In genomic region chr13:33152389-33152788, GRCh38 we compare ENCODE assay signal across 18 cellular contexts.
DNase-seq lines count a peak whose midpoint lies in the region; ATAC-seq and TF ChIP-seq lines count a peak whose summit lies in the region.
"Had no signal": no experiment of that assay in that cellular context is flagged by ENCODE, and none has a peak within 500 bp of the region (broad histone marks: within the 10 kb centered on the region; RNA-seq: fewer than 3 reads in every experiment).

No MANE protein-coding gene starts in this region.

- H3K4me1 ChIP-seq in Caco-2 (peaks cover 28% of the 10 kb centered on the region), adrenal gland (replicated peaks in 1 of 2) (peaks cover 0 to 13% of the 10 kb centered on the region in 2 donors), skeletal muscle satellite cell (ENCODE audit: control insufficient read depth, insufficient read depth, low read length) (peaks cover 45% of the 10 kb centered on the region)
- H3K4me1 ChIP-seq: A549 had no signal

- peak overlapping the region in 3 of 5 donors; percentile 2 to 84 (median 55) for H3K27ac ChIP-seq in adrenal gland
- H3K27ac ChIP-seq: A549, KMS-11 had no signal

- DNase-seq in Caco-2 (peak; percentile 11 to 70), adrenal gland (no peak), islet precursor cell (peak; percentile 61), HCEC 1CT (no peak), SHP77 (lab: John Stamatoyannopoulos, UW) (no peak), iPS-NIHi11 (ENCODE audit: low spot score) (no peak)
- DNase-seq: DMS79, MM.1S, NCI-H1105 treated with DMSO at 0.1 percent for 48 hours, NCI-H1930, NCI-H510A, NCI-H82, SIG-M5 had no signal

- H3K4me2 ChIP-seq in skeletal muscle satellite cell (ENCODE audit: low read length) = no peak overlapping the region
- H3K4me2 ChIP-seq: A549, KMS-11 had no signal

- POLR2A ChIA-PET in Caco-2 (lab: Charles Lee) = no interaction called here

- no peak for TF ChIP-seq POLR2A in adrenal gland (IDR thresholded peaks at IDR 0.05)

- H3K9ac ChIP-seq in skeletal muscle satellite cell (ENCODE audit: low read depth, low read length) = peak overlapping the region; percentile 51
- H3K9ac ChIP-seq: KMS-11 had no signal

- H3K9me3 ChIP-seq in Caco-2 (peaks cover 4% of the 10 kb centered on the region; the same call in 1 of the 2 replicates), adrenal gland (replicated peaks in 1 of 3) (no peaks in the 10 kb centered on the region), skeletal muscle satellite cell (replicated peaks; ENCODE audit: low read length) (no peaks in the 10 kb centered on the region)
- H3K9me3 ChIP-seq: A549 had no signal

- ATAC-seq in GM19328 (IDR thresholded peaks at IDR 0.05; ENCODE audit: unreplicated experiment) = no peak
- ATAC-seq: A549 had no signal

- H3K27me3 ChIP-seq in Caco-2 (replicated peaks; ENCODE audit: control insufficient read depth, insufficient read depth, low read length) (no peaks in the 10 kb centered on the region), adrenal gland (no peaks in the 10 kb centered on the region), skeletal muscle satellite cell (ENCODE audit: control insufficient read depth, insufficient read depth, low read length) (no peaks in the 10 kb centered on the region)

- CTCF ChIA-PET in Caco-2 (lab: Charles Lee) = no interaction called here

- no peak overlapping the region for H3K4me3 ChIP-seq in Caco-2 (ENCODE audit: low read depth, low read length)
- no peak overlapping the region for H3K4me3 ChIP-seq in adrenal gland
- H3K4me3 ChIP-seq in skeletal muscle satellite cell (ENCODE audit: low read length) = no peak overlapping the region
- H3K4me3 ChIP-seq: A549 had no signal

- H3K4me3 Mint-ChIP-seq in Caco-2 (ENCODE audit: unreplicated experiment) = no peak overlapping the region
- H3K4me3 Mint-ChIP-seq: CD14-positive monocyte had no signal

- no peaks in the 10 kb centered on the region for H3K27me3 Mint-ChIP-seq in Caco-2 (ENCODE audit: insufficient read depth, unreplicated experiment)

- peaks cover 6% of the 10 kb centered on the region for H3K36me3 Mint-ChIP-seq in Caco-2 (ENCODE audit: insufficient read depth, unreplicated experiment)
- H3K36me3 Mint-ChIP-seq: CD14-positive monocyte had no signal

- H3K36me3 ChIP-seq in Caco-2 (ENCODE audit: control insufficient read depth, insufficient read depth, low read length) (no peaks in the 10 kb centered on the region), adrenal gland (replicated peaks in 1 of 2) (peaks cover 0 to 7% of the 10 kb centered on the region in 2 donors), skeletal muscle satellite cell (ENCODE audit: insufficient read depth, low read length) (peaks cover 81% of the 10 kb centered on the region)

- TF ChIP-seq CTCF in Caco-2 (IDR thresholded peaks at IDR 0.05; ENCODE audit: insufficient read depth in 1 of 2, low read depth in 1 of 2, low read length in 1 of 2, severe bottlenecking in 1 of 2, unreplicated experiment in 1 of 2) = no peak
- TF ChIP-seq CTCF in adrenal gland (IDR thresholded peaks at IDR 0.05) = no peak

- peaks cover 31% of the 10 kb centered on the region for H3K4me1 Mint-ChIP-seq in Caco-2 (ENCODE audit: low read depth, unreplicated experiment)
- H3K4me1 Mint-ChIP-seq: CD14-positive monocyte had no signal

- peak overlapping the region; percentile 25 for H3K27ac Mint-ChIP-seq in Caco-2 (ENCODE audit: unreplicated experiment)

- no TSS peak for BruUV-seq in Caco-2 (replicated peaks; lab: Mats Ljungman, UMichigan)

- intact Hi-C loops in Caco-2 (cut with micrococcal nuclease; ENCODE audit: unreplicated experiment) = loop anchor here (2.0 kb wide), 1 partner anchor 26 kb away; no protein-coding TSS in a partner anchor
- intact Hi-C loops in adrenal gland (cut with DNase I) = no loop called here

- peaks cover 14% of the 10 kb centered on the region for H3K9me3 Mint-ChIP-seq in Caco-2 (ENCODE audit: unreplicated experiment)

- 81 to 89% (median 88%) methylated on average over 3 of the region's 3 CpGs for WGBS in adrenal gland, 4 donors

Comparison
In these comparisons a context has a peak if more than half of its experiments do, and no peak if none do; other contexts are left out.
1. DNase-seq: peak in Caco-2 (2 of 2) and islet precursor cell (single experiment); none in adrenal gland (0 of 7), HCEC 1CT (single experiment), SHP77 (0 of 2) and iPS-NIHi11 (single experiment).